Comparison of ENCODE assay signal across 30 cellular contexts in genomic region chr1:119510046-119510445, GRCh38. TPM values are rescaled to one million over a fixed set of nuclear protein-coding genes. Genes with fewer than 3 reads are reported as not detected.
"Had no signal": no experiment of that assay in that cellular context is flagged by ENCODE, and none has a peak within 500 bp of the region (broad histone marks: within the 10 kb centered on the region; RNA-seq: fewer than 3 reads in every experiment).

No MANE protein-coding gene starts in this region.

- H3K4me1 Mint-ChIP-seq: activated CD4-positive, alpha-beta T cell treated with anti-CD3 and anti-CD28 coated beads, Interleukin-2, amount 10 ng/mL, durations not matched to agents 24 days and 14 days; activated naive CD4-positive, alpha-beta T cell treated with anti-CD3 and anti-CD28 coated beads, Interleukin-2, amount 50 U/mL, for 24 hours had no signal

- H3K4me3 ChIP-seq: ascending aorta, K562, SJSA1 had no signal

- H3K4me1 ChIP-seq: ascending aorta, SJSA1 had no signal

- H3K4me3 Mint-ChIP-seq: activated CD4-positive, alpha-beta T cell treated with anti-CD3 and anti-CD28 coated beads, Interleukin-2, amount 10 ng/mL, durations not matched to agents 24 days and 14 days; activated CD8-positive, alpha-beta T cell treated with anti-CD3 and anti-CD28 coated beads for 36 hours; activated naive CD4-positive, alpha-beta T cell treated with anti-CD3 and anti-CD28 coated beads, Interleukin-2, amount 50 U/mL, for 24 hours; activated naive CD8-positive, alpha-beta T cell treated with anti-CD3 and anti-CD28 coated beads, Interleukin-2, amount 10 ng/mL, durations not matched to agents 7 days and 5 days; T-helper 1 cell treated with Interleukin-12 subunit alpha and Interleukin-12 subunit beta and Interleukin-4 antibody, amounts not matched to agents 30 μg/mL and 1 μg/mL, for 36 hours; T-helper 2 cell treated with Interferon-gamma antibody and Interleukin-4, amounts not matched to agents 5 μg/mL and 100 μg/mL, for 36 hours had no signal

- H3K9me3 Mint-ChIP-seq: activated CD4-positive, alpha-beta T cell treated with anti-CD3 and anti-CD28 coated beads, Interleukin-2, amount 10 ng/mL, durations not matched to agents 24 days and 14 days; activated CD8-positive, alpha-beta T cell treated with anti-CD3 and anti-CD28 coated beads for 36 hours; activated naive CD8-positive, alpha-beta T cell treated with anti-CD3 and anti-CD28 coated beads, Interleukin-2, amount 10 ng/mL, durations not matched to agents 7 days and 5 days; activated T-helper 2 cell treated with anti-CD3 and anti-CD28 coated beads, Interferon-gamma antibody, Interleukin-2, Interleukin-4, amounts not matched to agents 10 μg/mL and 5 μg/mL and 100 μg/mL, durations not matched to agents 14 hours and 24 hours and 36 hours; T-helper 1 cell treated with Interleukin-12 subunit alpha and Interleukin-12 subunit beta and Interleukin-4 antibody, amounts not matched to agents 30 μg/mL and 1 μg/mL, for 36 hours; T-helper 2 cell treated with Interferon-gamma antibody and Interleukin-4, amounts not matched to agents 5 μg/mL and 100 μg/mL, for 36 hours had no signal

- H3K27me3 ChIP-seq: ascending aorta, SJSA1 had no signal

- H3K9me3 ChIP-seq: ascending aorta, SJSA1, SK-N-SH had no signal

- H3K36me3 ChIP-seq: ascending aorta, SJSA1 had no signal

- DNase-seq: activated CD4-positive, alpha-beta T cell treated with anti-CD3 and anti-CD28 coated beads, Interleukin-2, amount 10 ng/mL, durations not matched to agents 24 days and 14 days; activated CD4-positive, alpha-beta T cell treated with anti-CD3 and anti-CD28 coated beads, Interleukin-2, amount 50 U/mL, for 4 hours; activated CD8-positive, alpha-beta T cell treated with anti-CD3 and anti-CD28 coated beads for 36 hours; activated gamma-delta T cell; activated naive CD4-positive, alpha-beta T cell treated with Interleukin-2 at 50 U/mL for 16 hours; activated naive CD8-positive, alpha-beta T cell treated with anti-CD3 and anti-CD28 coated beads, Interleukin-2, amount 10 ng/mL, durations not matched to agents 7 days and 5 days; activated T-cell treated with anti-CD3 and anti-CD28 coated beads, Interleukin-2, amount 50 U/mL, for 1 hour; amygdala; caudate nucleus; cerebellar nuclear complex; NCI-H1105 treated with DMSO at 0.1 percent for 48 hours; NCI-H1436; NCI-H1694; NCI-H2029; NCI-H510A; NCI-H526; NCI-H748 treated with DMSO at 0.1 percent for 48 hours; NK-92 treated with Interleukin-12 subunit alpha and Interleukin-12 subunit beta, amount 100 ng/mL, for 24 hours; SHP77; SK-N-SH had no signal

- H3K27ac ChIP-seq: ascending aorta, SJSA1 had no signal

- H3K27ac Mint-ChIP-seq: activated CD4-positive, alpha-beta T cell treated with anti-CD3 and anti-CD28 coated beads, Interleukin-2, amount 10 ng/mL, durations not matched to agents 24 days and 14 days; activated CD8-positive, alpha-beta T cell treated with anti-CD3 and anti-CD28 coated beads for 36 hours; activated naive CD8-positive, alpha-beta T cell treated with anti-CD3 and anti-CD28 coated beads, Interleukin-2, amount 10 ng/mL, durations not matched to agents 7 days and 5 days; activated T-helper 2 cell treated with anti-CD3 and anti-CD28 coated beads, Interferon-gamma antibody, Interleukin-2, Interleukin-4, amounts not matched to agents 10 μg/mL and 5 μg/mL and 100 μg/mL, durations not matched to agents 14 hours and 24 hours and 36 hours; T-helper 1 cell treated with Interleukin-12 subunit alpha and Interleukin-12 subunit beta and Interleukin-4 antibody, amounts not matched to agents 30 μg/mL and 1 μg/mL, for 36 hours; T-helper 2 cell treated with Interferon-gamma antibody and Interleukin-4, amounts not matched to agents 5 μg/mL and 100 μg/mL, for 36 hours had no signal

- ATAC-seq: activated CD8-positive, alpha-beta T cell treated with anti-CD3 and anti-CD28 coated beads for 36 hours; K562 had no signal

RNA-seq across cellular contexts. Expression of gene HSD3B1, which starts 3.0 kb away (rescaled TPM):
- total RNA-seq: activated CD4-positive, alpha-beta T cell treated with anti-CD3 and anti-CD28 coated beads, Interleukin-2, amount 10 ng/mL, durations not matched to agents 24 days and 14 days; activated CD8-positive, alpha-beta memory T cell treated with anti-CD3 and anti-CD28 coated beads for 36 hours; activated CD8-positive, alpha-beta T cell treated with anti-CD3 and anti-CD28 coated beads for 36 hours; activated naive CD8-positive, alpha-beta T cell treated with anti-CD3 and anti-CD28 coated beads, Interleukin-2, amount 10 ng/mL, durations not matched to agents 7 days and 5 days; activated T-helper 2 cell treated with anti-CD3 and anti-CD28 coated beads, Interferon-gamma antibody, Interleukin-2, Interleukin-4, amounts not matched to agents 10 μg/mL and 5 μg/mL and 100 μg/mL, durations not matched to agents 14 hours and 24 hours and 36 hours; ascending aorta; K562; M059J; SJSA1 had no signal
- polyA plus RNA-seq: adipose tissue, K562, SK-N-SH had no signal
